ENCODE assay signal across 1 cellular context in the genomic region with DNA sequence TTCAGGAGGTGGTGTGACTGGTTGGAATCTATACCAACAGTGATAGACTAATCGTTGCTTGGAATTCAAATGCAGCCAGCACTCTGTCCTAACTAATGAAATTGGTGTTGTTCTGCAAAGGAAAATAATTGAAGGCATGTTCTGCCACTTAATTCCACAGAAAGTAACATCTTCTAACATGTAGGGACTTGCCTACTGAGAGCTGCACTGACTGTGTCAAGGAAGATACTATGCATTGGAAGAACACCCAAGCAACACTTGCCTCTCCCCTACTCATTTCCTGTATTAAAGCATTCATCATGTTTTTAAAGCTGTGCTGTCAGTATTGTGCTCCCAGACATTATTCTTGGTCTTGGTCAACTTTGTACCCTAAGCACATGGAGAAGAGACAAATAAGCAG.
TF ChIP-seq lines count a peak whose summit lies in the region.

No MANE protein-coding gene starts in this region.

TF ChIP-seq in IMR-90, 13 proteins besides CTCF, POLR2A, EP300 and RAD21:
- TF ChIP-seq MXI1 (IDR thresholded peaks at IDR 0.05; ENCODE audit: borderline replicate concordance, low read depth, low read length) = no peak
- TF ChIP-seq RFX5 (IDR thresholded peaks at IDR 0.05; ENCODE audit: low read depth, low read length) = no peak
- no peak for TF ChIP-seq MAFK (IDR thresholded peaks at IDR 0.05; ENCODE audit: low read depth, low read length)
- no peak for TF ChIP-seq BHLHE40 (IDR thresholded peaks at IDR 0.05; ENCODE audit: low read depth, low read length)
- TF ChIP-seq MAZ (IDR thresholded peaks at IDR 0.05; ENCODE audit: borderline replicate concordance, low read depth, low read length) = no peak
- no peak for TF ChIP-seq ELK1 (IDR thresholded peaks at IDR 0.05; ENCODE audit: borderline replicate concordance, low read depth, low read length)
- TF ChIP-seq RCOR1 (IDR thresholded peaks at IDR 0.05; ENCODE audit: insufficient replicate concordance, low read length) = no peak
- TF ChIP-seq FOS (IDR thresholded peaks at IDR 0.05; ENCODE audit: low read depth, low read length) = no peak
- no peak for TF ChIP-seq SMC3 (IDR thresholded peaks at IDR 0.05; ENCODE audit: low read depth, low read length)
- no peak for TF ChIP-seq CHD1 (IDR thresholded peaks at IDR 0.05; ENCODE audit: low read depth, low read length)
- TF ChIP-seq USF2 (IDR thresholded peaks at IDR 0.05; ENCODE audit: low read depth, low read length) = no peak
- TF ChIP-seq NFE2L2 (IDR thresholded peaks at IDR 0.05; ENCODE audit: low read depth, low read length) = no peak
- no peak for TF ChIP-seq CEBPB (IDR thresholded peaks at IDR 0.05; ENCODE audit: low read depth, low read length)
